8 cellular contexts compared by ENCODE assay signal in genomic region chr19:7830823-7831222, GRCh38. TPM values are rescaled to one million over a fixed set of nuclear protein-coding genes. Genes with fewer than 3 reads are reported as not detected.
DNase-seq lines count a peak whose midpoint lies in the region; ATAC-seq and TF ChIP-seq lines count a peak whose summit lies in the region.

No MANE protein-coding gene starts in this region.

- H3K4me1 ChIP-seq in BE2C = no peaks in the 10 kb centered on the region; the same call in 1 of the 2 replicates

- peak overlapping the region; percentile 55 for H3K4me2 ChIP-seq in neural cell (ENCODE audit: low read length)

- H3F3A ChIP-seq in neural cell (ENCODE audit: insufficient read depth, low read length, poor library complexity, severe bottlenecking) = no peaks in the 10 kb centered on the region

- no peaks in the 10 kb centered on the region for H3K9me3 ChIP-seq in BE2C
- no peaks in the 10 kb centered on the region for H3K9me3 ChIP-seq in neural cell (ENCODE audit: low read length)

- peaks cover 16% of the 10 kb centered on the region for H3K79me2 ChIP-seq in neural cell (replicated peaks; ENCODE audit: insufficient read depth, low read length)

- TF ChIP-seq RAD21 in neural cell (conservative IDR thresholded peaks at IDR 0.05) = no peak

- peak overlapping the region; percentile 39 for H3K27ac ChIP-seq in cingulate gyrus (ENCODE audit: low read depth, low read length)
- H3K27ac ChIP-seq in neural cell (ENCODE audit: low read length) = no peak overlapping the region

- TF ChIP-seq CTCF in BE2C (IDR thresholded peaks at IDR 0.05; ENCODE audit: low read depth, low read length) (no peak), LNCaP clone FGC (IDR thresholded peaks at IDR 0.05; ENCODE audit: control insufficient read depth, extremely low read depth, insufficient read depth) (no peak), neural cell (IDR thresholded peaks at IDR 0.05; ENCODE audit: poor library complexity, severe bottlenecking) (no peak)

- H3K9me2 ChIP-seq in neural cell (ENCODE audit: insufficient read depth, low read length) = no peaks in the 10 kb centered on the region

- no peak for DNase-seq in BE2C
- no peak for DNase-seq in LNCaP clone FGC (ENCODE audit: low read depth)
- no peak for DNase-seq in HK-2 (ENCODE audit: unreplicated experiment)
- DNase-seq in cerebellar nuclear complex (lab: John Stamatoyannopoulos, UW) = no peak
- no peak for DNase-seq in NCI-H2196 treated with DMSO at 0.1 percent for 48 hours (lab: John Stamatoyannopoulos, UW; ENCODE audit: unreplicated experiment)

- H3K36me3 ChIP-seq in BE2C (no peaks in the 10 kb centered on the region), neural cell (ENCODE audit: insufficient read depth, low read length) (no peaks in the 10 kb centered on the region)

- H4K20me1 ChIP-seq in neural cell (ENCODE audit: insufficient read depth) = no peaks in the 10 kb centered on the region

- peak overlapping the region; percentile 53; the same call in 1 of the 2 replicates for H3K4me3 ChIP-seq in BE2C (ENCODE audit: low read depth, low read length)
- peak overlapping the region; percentile 61 for H3K4me3 ChIP-seq in LNCaP clone FGC (ENCODE audit: low read depth, low read length)
- peak overlapping the region; percentile 74 for H3K4me3 ChIP-seq in neural cell (ENCODE audit: low read length)

- no peak for ATAC-seq in GM18520 (IDR thresholded peaks at IDR 0.05; ENCODE audit: unreplicated experiment)

- peak overlapping the region; percentile 85 for H3K9ac ChIP-seq in neural cell (ENCODE audit: low read length)

- H3K27me3 ChIP-seq in BE2C = peaks cover 18% of the 10 kb centered on the region
- H3K27me3 ChIP-seq in neural cell (ENCODE audit: insufficient read depth, low read depth, low read length) = no peaks in the 10 kb centered on the region

- H2AFZ ChIP-seq in neural cell (ENCODE audit: low read depth, low read length) = no peak overlapping the region

- no peak for TF ChIP-seq EP300 in neural cell (conservative IDR thresholded peaks at IDR 0.05; ENCODE audit: poor library complexity, severe bottlenecking)

TF ChIP-seq in neural cell, 6 proteins besides CTCF, POLR2A, EP300 and RAD21:
- TF ChIP-seq MXI1 (conservative IDR thresholded peaks at IDR 0.05; ENCODE audit: poor library complexity, severe bottlenecking) (no peak), EZH2 (IDR thresholded peaks at IDR 0.05; ENCODE audit: borderline replicate concordance, insufficient read depth, low read length, poor library complexity, severe bottlenecking) (no peak), TAF1 (IDR thresholded peaks at IDR 0.05; ENCODE audit: low read depth) (no peak), POLR2AphosphoS5 (IDR thresholded peaks at IDR 0.05) (no peak), REST (IDR thresholded peaks at IDR 0.05; ENCODE audit: borderline replicate concordance) (no peak)

RNA-seq across cellular contexts. Expression of gene EVI5L, which starts 0.8 kb away (rescaled TPM):
- 22.4 TPM for polyA plus RNA-seq in BE2C (2012; ENCODE audit: insufficient read depth, insufficient read length, low read depth)
- 50.6 and 65.1 TPM in 2 replicates for polyA plus RNA-seq in neural cell
- polyA minus RNA-seq in neural cell = 57.8 and 70.4 TPM in 2 replicates

RNA-seq across cellular contexts. Expression of gene PRR36, which starts 43.4 kb away (rescaled TPM):
- polyA plus RNA-seq in BE2C (2012; ENCODE audit: insufficient read depth, insufficient read length, low read depth) = 5.3 TPM
- 2.5 and 2.7 TPM in 2 replicates for polyA plus RNA-seq in neural cell
- 5.4 and 6.6 TPM in 2 replicates for polyA minus RNA-seq in neural cell

RNA-seq across cellular contexts. Expression of gene LRRC8E, which starts 57.5 kb away (rescaled TPM):
- polyA plus RNA-seq in BE2C (2012; ENCODE audit: insufficient read depth, insufficient read length, low read depth) = 0.45 TPM
- polyA plus RNA-seq in neural cell = not detected in 2 replicates
- not detected in 2 replicates for polyA minus RNA-seq in neural cell
